In genomic region chr6:16481680-16482079, GRCh38 we compare ENCODE assay signal across 9 cellular contexts.
A peak's percentile ranks its signal among the peaks of the same experiment; 100 is the strongest.
DNase-seq lines count a peak whose midpoint lies in the region; ATAC-seq, FAIRE-seq and TF ChIP-seq lines count a peak whose summit lies in the region.
"Had no signal": no experiment of that assay in that cellular context is flagged by ENCODE, and none has a peak within 500 bp of the region (broad histone marks: within the 10 kb centered on the region; RNA-seq: fewer than 3 reads in every experiment).

No MANE protein-coding gene starts in this region.

- DNase-seq in activated CD4-positive, alpha-beta T cell treated with anti-CD3 and anti-CD28 coated beads for 4 hours: peak; percentile 64 to 66
- DNase-seq in activated naive CD8-positive, alpha-beta T cell treated with anti-CD3 and anti-CD28 coated beads, Interleukin-2, amount 50 U/mL, for 16 hours (ENCODE audit: low read depth, low spot score): peak; percentile 17
- DNase-seq in stimulated activated CD8-positive, alpha-beta memory T cell treated with anti-CD3 and anti-CD28 coated beads, Interleukin-7, amount 100 ng/mL, for 4 hours (ENCODE audit: low read depth in 2 of 2): peak; percentile 51 to 67
- DNase-seq in GM12892 (ENCODE audit: insufficient read length) (no peak), left ventricle myocardium superior (no peak)
- DNase-seq: endodermal cell had no signal

- no peak for TF ChIP-seq POLR2A in GM12892 (IDR thresholded peaks at IDR 0.05; ENCODE audit: low read depth, low read length)

- intact Hi-C loops in left ventricle myocardium superior (cut with micrococcal nuclease): no loop called here

- ATAC-seq in GM21825 (IDR thresholded peaks at IDR 0.05; ENCODE audit: unreplicated experiment): peak; percentile 37
- no peak for ATAC-seq in HG03196 (IDR thresholded peaks at IDR 0.05; ENCODE audit: unreplicated experiment)
- ATAC-seq in left ventricle myocardium superior: no peak
- ATAC-seq in esophagus mucosa: no peak

- FAIRE-seq in GM12892 (lab: Jason Lieb, UNC): no peak

Comparison
In these comparisons a context has a peak if more than half of its experiments do, and no peak if none do; other contexts are left out.
1. DNase-seq: peak in activated CD4-positive, alpha-beta T cell treated with anti-CD3 and anti-CD28 coated beads for 4 hours (2 of 2), activated naive CD8-positive, alpha-beta T cell treated with anti-CD3 and anti-CD28 coated beads, Interleukin-2, amount 50 U/mL, for 16 hours (single experiment) and stimulated activated CD8-positive, alpha-beta memory T cell treated with anti-CD3 and anti-CD28 coated beads, Interleukin-7, amount 100 ng/mL, for 4 hours (2 of 2); none in GM12892 (single experiment) and left ventricle myocardium superior (single experiment).